ENCODE assay signal across 15 cellular contexts in genomic region chr6:148514091-148514850, GRCh38.
DNase-seq lines count a peak whose midpoint lies in the region; ATAC-seq and TF ChIP-seq lines count a peak whose summit lies in the region.
"Had no signal": no experiment of that assay in that cellular context is flagged by ENCODE, and none has a peak within 500 bp of the region (broad histone marks: within the 10 kb centered on the region; RNA-seq: fewer than 3 reads in every experiment).

No MANE protein-coding gene starts in this region.

- peak overlapping the region; percentile 17 for H3K4me3 ChIP-seq in lower lobe of right lung
- no peak overlapping the region for H3K4me3 ChIP-seq in spleen
- H3K4me3 ChIP-seq: K562 had no signal

- TF ChIP-seq CTCF in brain (conservative IDR thresholded peaks at IDR 0.05): no peak
- no peak for TF ChIP-seq CTCF in lower lobe of right lung (IDR thresholded peaks at IDR 0.05)
- no peak for TF ChIP-seq CTCF in spleen (IDR thresholded peaks at IDR 0.05 in 8 of 11, conservative IDR thresholded peaks at IDR 0.05 in 3 of 11)
- TF ChIP-seq CTCF in GM20000 (IDR thresholded peaks at IDR 0.05; ENCODE audit: extremely low read depth, missing control alignments): no peak
- no peak for TF ChIP-seq CTCF in natural killer cell (IDR thresholded peaks at IDR 0.05)

- peak overlapping the region; percentile 81 for H3K27ac ChIP-seq in lower lobe of right lung
- H3K27ac ChIP-seq in spleen: peak overlapping the region in 7 of 8 donors; percentile 52 to 76 (median 61)
- H3K27ac ChIP-seq: VCaP had no signal

- H3K27ac Mint-ChIP-seq in brain (peak overlapping the region in 3 of 5 experiments; percentile 27 to 90 (median 86)), natural killer cell (no peak overlapping the region)
- H3K27ac Mint-ChIP-seq in activated naive CD8-positive, alpha-beta T cell treated with anti-CD3 and anti-CD28 coated beads for 36 hours: no peak overlapping the region
- H3K27ac Mint-ChIP-seq: CD4-positive, alpha-beta T cell; naive thymus-derived CD8-positive, alpha-beta T cell had no signal

- H3K36me3 Mint-ChIP-seq in brain (peaks cover 27% of the 10 kb centered on the region), natural killer cell (no peaks in the 10 kb centered on the region)
- H3K36me3 Mint-ChIP-seq in activated naive CD8-positive, alpha-beta T cell treated with anti-CD3 and anti-CD28 coated beads for 36 hours: no peaks in the 10 kb centered on the region
- H3K36me3 Mint-ChIP-seq: naive thymus-derived CD8-positive, alpha-beta T cell had no signal

- 69 to 85% (median 78%) methylated on average over 13 to 14 of the region's 14 CpGs for WGBS in spleen, 5 donors

- peaks cover 78% of the 10 kb centered on the region for H3K4me1 Mint-ChIP-seq in brain
- H3K4me1 Mint-ChIP-seq in activated naive CD8-positive, alpha-beta T cell treated with anti-CD3 and anti-CD28 coated beads for 36 hours: no peaks in the 10 kb centered on the region
- H3K4me1 Mint-ChIP-seq in natural killer cell: no peaks in the 10 kb centered on the region
- H3K4me1 Mint-ChIP-seq: naive thymus-derived CD8-positive, alpha-beta T cell had no signal

- H3K27me3 Mint-ChIP-seq in brain (peaks cover 4% of the 10 kb centered on the region), natural killer cell (ENCODE audit: low read depth in 2 of 2) (peaks cover 5 to 22% of the 10 kb centered on the region in 2 donors)
- H3K27me3 Mint-ChIP-seq in activated naive CD8-positive, alpha-beta T cell treated with anti-CD3 and anti-CD28 coated beads for 36 hours: peaks cover 24% of the 10 kb centered on the region

- DNase-seq in EH (ENCODE audit: low read depth) (peak; percentile 65), lower lobe of right lung (no peak), spleen (no peak), GM20000 (ENCODE audit: low spot score) (no peak), natural killer cell (no peak)
- DNase-seq in activated naive CD8-positive, alpha-beta T cell treated with anti-CD3 and anti-CD28 coated beads for 36 hours: no peak
- no peak for DNase-seq in activated naive CD4-positive, alpha-beta T cell treated with Interleukin-2 at 50 U/mL for 16 hours
- DNase-seq: activated T-cell treated with anti-CD3 and anti-CD28 coated beads for 4 hours; CD4-positive, alpha-beta T cell; GDM1; naive thymus-derived CD8-positive, alpha-beta T cell; NCI-H187 had no signal

- H3K36me3 ChIP-seq in lower lobe of right lung (peaks cover 32% of the 10 kb centered on the region), spleen (peaks cover 0 to 16% (median 0%) of the 10 kb centered on the region in 6 donors)

- H3K27me3 ChIP-seq in lower lobe of right lung (ENCODE audit: low read depth): no peaks in the 10 kb centered on the region
- no peaks in the 10 kb centered on the region for H3K27me3 ChIP-seq in spleen (replicated peaks in 1 of 7)

- no peak for TF ChIP-seq POLR2A in spleen (IDR thresholded peaks at IDR 0.05)

- intact Hi-C loops in lower lobe of right lung (cut with DNase I) (no loop called here), spleen (cut with DNase I; ENCODE audit: low total_unique reads) (no loop called here), natural killer cell (cut with micrococcal nuclease) (no loop called here)

- H3K4me3 Mint-ChIP-seq in brain: no peak overlapping the region
- H3K4me3 Mint-ChIP-seq in activated naive CD8-positive, alpha-beta T cell treated with anti-CD3 and anti-CD28 coated beads for 36 hours: no peak overlapping the region
- H3K4me3 Mint-ChIP-seq in natural killer cell: no peak overlapping the region
- H3K4me3 Mint-ChIP-seq: CD4-positive, alpha-beta T cell; naive thymus-derived CD8-positive, alpha-beta T cell had no signal

- ATAC-seq in lower lobe of right lung: no peak
- no peak for ATAC-seq in natural killer cell
- ATAC-seq: K562; naive thymus-derived CD8-positive, alpha-beta T cell had no signal

- H3K9me3 Mint-ChIP-seq in brain (no peaks in the 10 kb centered on the region), natural killer cell (no peaks in the 10 kb centered on the region)
- no peaks in the 10 kb centered on the region for H3K9me3 Mint-ChIP-seq in activated naive CD8-positive, alpha-beta T cell treated with anti-CD3 and anti-CD28 coated beads for 36 hours
- H3K9me3 Mint-ChIP-seq: CD4-positive, alpha-beta T cell; naive thymus-derived CD8-positive, alpha-beta T cell had no signal

- H3K9me3 ChIP-seq in lower lobe of right lung (no peaks in the 10 kb centered on the region), spleen (no peaks in the 10 kb centered on the region)

- peaks cover 25% of the 10 kb centered on the region for H3K4me1 ChIP-seq in lower lobe of right lung
- peaks cover 0 to 31% (median 18%) of the 10 kb centered on the region in 6 donors for H3K4me1 ChIP-seq in spleen

Comparison
In these comparisons a context has a peak if more than half of its experiments do, and no peak if none do; other contexts are left out.
1. H3K27ac Mint-ChIP-seq: peak in brain (3 of 5); none in activated naive CD8-positive, alpha-beta T cell treated with anti-CD3 and anti-CD28 coated beads for 36 hours (single experiment) and natural killer cell (0 of 2).